8 cellular contexts compared by ENCODE assay signal in the genomic region with DNA sequence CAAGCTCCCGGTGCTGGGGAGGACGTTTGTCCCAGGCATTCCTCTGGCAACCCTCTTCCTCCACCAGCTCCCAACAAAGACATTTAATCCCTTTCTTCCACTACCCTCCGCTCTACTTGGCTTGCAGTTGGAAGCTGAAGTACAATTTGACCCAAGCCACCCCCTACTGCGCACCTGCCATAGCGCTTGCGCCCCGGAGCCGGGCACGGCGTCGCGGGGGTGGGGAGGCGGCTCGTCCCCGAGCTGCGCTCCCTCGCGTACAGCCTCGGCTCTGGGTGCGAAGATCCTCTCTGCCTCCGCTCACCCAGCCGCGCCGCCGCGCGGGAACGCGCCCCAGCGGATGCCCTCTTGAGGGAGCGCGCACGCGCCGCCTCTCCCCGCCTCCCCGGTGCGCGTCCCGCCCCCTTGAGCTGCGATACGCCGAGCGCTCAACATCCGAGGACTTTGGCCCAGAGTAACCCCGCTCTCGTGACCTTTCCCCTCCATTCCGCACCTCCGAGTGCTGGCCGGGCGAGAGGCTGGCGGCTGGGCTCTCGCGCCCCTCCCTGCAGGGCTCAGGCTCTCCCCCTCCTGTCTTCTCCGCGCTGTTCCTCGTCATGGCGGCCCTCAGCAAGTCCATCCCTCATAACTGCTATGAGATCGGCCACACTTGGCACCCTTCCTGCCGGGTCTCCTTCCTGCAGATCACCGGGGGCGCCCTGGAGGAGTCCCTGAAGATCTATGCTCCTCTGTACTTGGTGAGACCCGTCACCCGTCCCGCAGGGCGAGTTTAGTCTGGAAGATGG. TPM values are rescaled to one million over a fixed set of nuclear protein-coding genes. Genes with fewer than 3 reads are reported as not detected.
DNase-seq lines count a peak whose midpoint lies in the region; ATAC-seq and TF ChIP-seq lines count a peak whose summit lies in the region.

A gene (plus strand): TSS at position 485 of the 785 bp plus-strand sequence. CDS start 112 bp downstream, at position 597.

- H3K4me1 Mint-ChIP-seq in activated B cell treated with CpG ODN at 0.5 μM for 24 hours (peaks cover 34% of the 10 kb centered on the region), immature natural killer cell (peaks cover 41 to 53% of the 10 kb centered on the region in 2 donors)

- H3K27me3 Mint-ChIP-seq in activated B cell treated with CpG ODN at 0.5 μM for 24 hours: no peaks in the 10 kb centered on the region
- H3K27me3 Mint-ChIP-seq in immature natural killer cell (ENCODE audit: low read depth in 3 of 3): peaks cover 0 to 3% (median 2%) of the 10 kb centered on the region in 3 donors

- CTCF ChIA-PET in activated B cell treated with CpG ODN at 0.5 μM for 24 hours (lab: Charles Lee): interaction anchor here (0.8 kb wide), 1 partner anchor 13 kb away, joined by 3 read pairs; no protein-coding TSS in a partner anchor

- POLR2A ChIA-PET in activated B cell treated with CpG ODN at 0.5 μM for 24 hours (lab: Charles Lee): interaction anchor here (0.7 kb wide), 1 partner anchor 924 kb away, joined by 3 read pairs; no protein-coding TSS in a partner anchor

- peak within 1 kb of the TSS; percentile 94 for H3K4me3 ChIP-seq in cardiac fibroblast (replicated peaks in 1 of 2; ENCODE audit: low read depth in 2 of 2, low read length in 2 of 2)

- TF ChIP-seq CTCF in AG09319 (IDR thresholded peaks at IDR 0.05; ENCODE audit: low read depth, low read length) (peak; percentile 16), activated B cell treated with CpG ODN at 0.5 μM for 24 hours (IDR thresholded peaks at IDR 0.05) (no peak), cardiac fibroblast (IDR thresholded peaks at IDR 0.05; ENCODE audit: low read depth, low read length) (no peak)

- H3K9me3 Mint-ChIP-seq in activated B cell treated with CpG ODN at 0.5 μM for 24 hours (no peaks in the 10 kb centered on the region), immature natural killer cell (no peaks in the 10 kb centered on the region)

- peak; percentile 99 for ATAC-seq in GM19025 (IDR thresholded peaks at IDR 0.05; ENCODE audit: low read depth, unreplicated experiment)
- ATAC-seq in HG03280 (IDR thresholded peaks at IDR 0.05; ENCODE audit: unreplicated experiment): peak; percentile 99
- ATAC-seq in activated B cell treated with CpG ODN at 0.5 μM for 24 hours (ENCODE audit: low read depth): peak; percentile 96

- DNase-seq in AG09319 (ENCODE audit: extremely low read depth, low read depth) (peak; percentile 58), NCI-H345 (lab: John Stamatoyannopoulos, UW) (peak; percentile 93), activated B cell treated with CpG ODN at 0.5 μM for 24 hours (peak; percentile 91), cardiac fibroblast (ENCODE audit: low read depth in 2 of 2) (peak; percentile 92 to 96), immature natural killer cell (peak; percentile 92 to 94 (median 94)), smooth muscle cell of the brain vasculature (ENCODE audit: low read depth, low spot score) (peak; percentile 72)

- H3K27ac Mint-ChIP-seq in activated B cell treated with CpG ODN at 0.5 μM for 24 hours (peak within 1 kb of the TSS; percentile 75), immature natural killer cell (peak within 1 kb of the TSS; percentile 84 to 96 (median 90))

- intact Hi-C loops in activated B cell treated with CpG ODN at 0.5 μM for 24 hours (cut with micrococcal nuclease): loop anchor here (1.0 to 10.0 kb wide), 6 partner anchors 82 to 1409 kb away; a partner anchor contains a TSS

- peak within 1 kb of the TSS; percentile 99 for H3K4me3 Mint-ChIP-seq in activated B cell treated with CpG ODN at 0.5 μM for 24 hours
- H3K4me3 Mint-ChIP-seq in immature natural killer cell: peak within 1 kb of the TSS; percentile 93 to 99 (median 97)

- H3K36me3 Mint-ChIP-seq in activated B cell treated with CpG ODN at 0.5 μM for 24 hours (ENCODE audit: low read depth) (peaks cover 7% of the 10 kb centered on the region), immature natural killer cell (no peaks in the 10 kb centered on the region)

RNA-seq across cellular contexts. Expression of the gene that starts here (rescaled TPM):
- 7.4 and 10.1 TPM in 2 replicates for total RNA-seq in activated B cell treated with CpG ODN at 0.5 μM for 24 hours
- 10 to 100 TPM in 2 of 3 donors, 1 to 10 TPM in 1; 7.3 to 20.2 (median 11.3) TPM for polyA plus RNA-seq in immature natural killer cell

Comparison
In these comparisons a context has a peak if more than half of its experiments do, and no peak if none do; other contexts are left out.
1. Peak in every context shown above with its lines: DNase-seq, ATAC-seq and H3K4me3 ChIP-seq.